ENCODE assay signal across 20 cellular contexts in genomic region chr14:85315891-85316290, GRCh38.
"Had no signal": no experiment of that assay in that cellular context is flagged by ENCODE, and none has a peak within 500 bp of the region (broad histone marks: within the 10 kb centered on the region; RNA-seq: fewer than 3 reads in every experiment).

No MANE protein-coding gene starts in this region.

- H3K79me2 ChIP-seq: hepatocyte had no signal

- H2AFZ ChIP-seq: hepatocyte had no signal

- H3K4me1 Mint-ChIP-seq: activated naive CD4-positive, alpha-beta T cell treated with anti-CD3 and anti-CD28 coated beads, Interleukin-2, amount 50 U/mL, for 24 hours; memory B cell had no signal

- ATAC-seq: activated CD8-positive, alpha-beta T cell treated with anti-CD3 and anti-CD28 coated beads for 36 hours; esophagus mucosa; left ventricle myocardium superior; upper lobe of right lung had no signal

- H3K4me2 ChIP-seq: hepatocyte had no signal

- H3K27ac ChIP-seq: adrenal gland, colonic mucosa, hepatocyte, ovary, sigmoid colon, stomach, testis, upper lobe of right lung had no signal

- H3K27me3 ChIP-seq: adrenal gland, colonic mucosa, hepatocyte, ovary, sigmoid colon, stomach, testis, upper lobe of right lung had no signal

- H3K9me3 Mint-ChIP-seq: activated CD8-positive, alpha-beta T cell treated with anti-CD3 and anti-CD28 coated beads for 36 hours; nephron had no signal

- H3K27me3 Mint-ChIP-seq: activated CD8-positive, alpha-beta T cell treated with anti-CD3 and anti-CD28 coated beads for 36 hours; activated naive CD4-positive, alpha-beta T cell treated with anti-CD3 and anti-CD28 coated beads, Interleukin-2, amount 50 U/mL, for 24 hours; memory B cell had no signal

- H3K4me3 ChIP-seq: adrenal gland, colonic mucosa, hepatocyte, ovary, sigmoid colon, stomach, testis, upper lobe of right lung had no signal

- H3K36me3 ChIP-seq: adrenal gland, colonic mucosa, ovary, sigmoid colon, stomach, upper lobe of right lung had no signal

- H3K27ac Mint-ChIP-seq: activated CD8-positive, alpha-beta T cell treated with anti-CD3 and anti-CD28 coated beads for 36 hours; activated naive CD4-positive, alpha-beta T cell treated with anti-CD3 and anti-CD28 coated beads, Interleukin-2, amount 50 U/mL, for 24 hours; memory B cell; nephron had no signal

- H3K36me3 Mint-ChIP-seq: activated naive CD4-positive, alpha-beta T cell treated with anti-CD3 and anti-CD28 coated beads, Interleukin-2, amount 50 U/mL, for 24 hours; memory B cell had no signal

- H3K4me1 ChIP-seq: adrenal gland, colonic mucosa, sigmoid colon, stomach, testis, upper lobe of right lung had no signal

- DNase-seq: activated CD4-positive, alpha-beta T cell treated with anti-CD3 and anti-CD28 coated beads for 48 hours; activated CD8-positive, alpha-beta T cell treated with anti-CD3 and anti-CD28 coated beads for 36 hours; activated effector memory CD4-positive, alpha-beta T cell treated with anti-CD3 and anti-CD28 coated beads, Interleukin-2, amount 50 U/mL, for 16 hours; activated T-cell treated with anti-CD3 and anti-CD28 coated beads, Interleukin-2, amount 50 U/mL, for 48 hours; adrenal gland; central memory CD4-positive, alpha-beta T cell; colonic mucosa; kidney; left ventricle myocardium superior; ovary; sigmoid colon; stimulated activated CD4-positive, alpha-beta T cell treated with anti-CD3 and anti-CD28 coated beads, Interleukin-2, amount 100 ng/mL, for 24 hours; stomach; testis; upper lobe of right lung had no signal

- H3K9me3 ChIP-seq: adrenal gland, ovary, sigmoid colon, stomach, testis, upper lobe of right lung had no signal

- H3K4me3 Mint-ChIP-seq: activated CD8-positive, alpha-beta T cell treated with anti-CD3 and anti-CD28 coated beads for 36 hours; activated naive CD4-positive, alpha-beta T cell treated with anti-CD3 and anti-CD28 coated beads, Interleukin-2, amount 50 U/mL, for 24 hours; memory B cell; nephron had no signal
